Comparison of ENCODE assay signal across 1 cellular context in the genomic region with DNA sequence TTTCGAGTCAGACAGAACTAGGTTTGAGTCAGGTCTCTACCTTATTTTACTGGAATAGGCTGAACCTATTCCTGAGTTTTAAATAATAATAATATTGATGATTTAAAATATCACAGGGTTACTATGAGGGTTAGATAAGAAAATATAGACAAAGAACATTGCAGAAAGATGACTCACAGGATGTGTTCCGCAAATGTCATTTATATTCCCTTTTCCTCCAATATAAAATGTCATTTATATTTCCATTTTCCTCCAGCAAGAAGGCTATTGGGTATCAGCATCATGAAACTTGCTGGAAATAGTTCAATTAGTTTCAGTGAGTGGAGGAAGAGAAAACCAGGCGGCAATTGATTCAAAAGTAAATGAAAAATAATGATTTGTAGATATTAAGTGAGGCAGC.
TF ChIP-seq lines count a peak whose summit lies in the region.

No MANE protein-coding gene starts in this region.

TF ChIP-seq in SK-N-SH, 30 proteins besides CTCF, POLR2A, EP300 and RAD21 (continued from another document):
- TF ChIP-seq, protein P1, sequence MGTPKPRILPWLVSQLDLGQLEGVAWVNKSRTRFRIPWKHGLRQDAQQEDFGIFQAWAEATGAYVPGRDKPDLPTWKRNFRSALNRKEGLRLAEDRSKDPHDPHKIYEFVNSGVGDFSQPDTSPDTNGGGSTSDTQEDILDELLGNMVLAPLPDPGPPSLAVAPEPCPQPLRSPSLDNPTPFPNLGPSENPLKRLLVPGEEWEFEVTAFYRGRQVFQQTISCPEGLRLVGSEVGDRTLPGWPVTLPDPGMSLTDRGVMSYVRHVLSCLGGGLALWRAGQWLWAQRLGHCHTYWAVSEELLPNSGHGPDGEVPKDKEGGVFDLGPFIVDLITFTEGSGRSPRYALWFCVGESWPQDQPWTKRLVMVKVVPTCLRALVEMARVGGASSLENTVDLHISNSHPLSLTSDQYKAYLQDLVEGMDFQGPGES (IDR thresholded peaks at IDR 0.05; ENCODE audit: low read depth, low read length), result no peak
